Comparison of ENCODE assay signal across 34 cellular contexts in genomic region chr20:40612247-40612646, GRCh38.
"Had no signal": no experiment of that assay in that cellular context is flagged by ENCODE, and none has a peak within 500 bp of the region (broad histone marks: within the 10 kb centered on the region; RNA-seq: fewer than 3 reads in every experiment).

No MANE protein-coding gene starts in this region.

- H3K27me3 ChIP-seq: adrenal gland, ascending aorta, body of pancreas, brain microvascular endothelial cell, breast epithelium had no signal

- H3K9me3 ChIP-seq: adrenal gland, ascending aorta, body of pancreas, breast epithelium had no signal

- DNase-seq: activated effector memory CD4-positive, alpha-beta T cell treated with anti-CD3 and anti-CD28 coated beads, Interleukin-2, amount 50 U/mL, for 16 hours; activated effector memory CD4-positive, alpha-beta T cell treated with Interleukin-2 at 50 U/mL for 16 hours; activated gamma-delta T cell; activated gamma-delta T cell treated with Interleukin-2 at 50 U/mL for 16 hours; activated naive CD4-positive, alpha-beta T cell; activated naive CD4-positive, alpha-beta T cell treated with anti-CD3 and anti-CD28 coated beads for 36 hours; activated naive CD4-positive, alpha-beta T cell treated with anti-CD3 and anti-CD28 coated beads, Interleukin-2, amount 10 ng/mL, durations not matched to agents 7 days and 5 days; activated naive CD4-positive, alpha-beta T cell treated with anti-CD3 and anti-CD28 coated beads, Interleukin-2, amount 50 U/mL, for 16 hours; activated naive CD4-positive, alpha-beta T cell treated with Interleukin-2 at 50 U/mL for 16 hours; activated naive CD8-positive, alpha-beta T cell treated with anti-CD3 and anti-CD28 coated beads for 36 hours; activated naive CD8-positive, alpha-beta T cell treated with anti-CD3 and anti-CD28 coated beads, Interleukin-2, amount 10 ng/mL, durations not matched to agents 7 days and 5 days; activated naive CD8-positive, alpha-beta T cell treated with anti-CD3 and anti-CD28 coated beads, Interleukin-2, amount 50 U/mL, for 24 hours; activated T-cell treated with anti-CD3 and anti-CD28 coated beads, Interleukin-2, amount 50 U/mL, for 1 hour; activated T-cell treated with anti-CD3 and anti-CD28 coated beads, Interleukin-2, amount 50 U/mL, for 24 hours; activated T-cell treated with anti-CD3 and anti-CD28 coated beads, Interleukin-2, amount 50 U/mL, for 4 hours; activated T-cell treated with anti-CD3 and anti-CD28 coated beads, Interleukin-2, amount 50 U/mL, for 48 hours; activated T-cell treated with anti-CD3 and anti-CD28 coated beads, Interleukin-2, amount 50 U/mL, for 72 hours; adrenal gland; amniotic stem cell; amygdala; anterior cingulate cortex; aorta; body of pancreas; brain microvascular endothelial cell; caudate nucleus; central memory CD4-positive, alpha-beta T cell; cerebellar nuclear complex had no signal

- H3K4me3 ChIP-seq: adrenal gland, ascending aorta, body of pancreas, breast epithelium, cardiac muscle cell had no signal

- FAIRE-seq: astrocyte, bronchial epithelial cell had no signal

- ATAC-seq: activated naive CD4-positive, alpha-beta T cell treated with anti-CD3 and anti-CD28 coated beads, Interleukin-2, amount 50 U/mL, for 72 hours; activated naive CD8-positive, alpha-beta T cell treated with anti-CD3 and anti-CD28 coated beads, Interleukin-2, amount 50 U/mL, for 24 hours; activated T-cell treated with anti-CD3 and anti-CD28 coated beads, Interleukin-2, amount 50 U/mL, for 4 hours; activated T-cell treated with anti-CD3 and anti-CD28 coated beads, Interleukin-2, amount 50 U/mL, for 72 hours; activated T-helper 17 cell treated with anti-CD3 and anti-CD28 coated beads, Interleukin-2, amount 50 U/mL, for 72 hours; body of pancreas had no signal

- H3K27ac ChIP-seq: adrenal gland, ascending aorta, body of pancreas, brain microvascular endothelial cell, breast epithelium, cardiac muscle cell had no signal

- H3K36me3 ChIP-seq: adrenal gland, ascending aorta, brain microvascular endothelial cell, breast epithelium, cardiac muscle cell had no signal

- H3K4me1 ChIP-seq: adrenal gland, ascending aorta, body of pancreas, breast epithelium had no signal
